Comparison of ENCODE assay signal across 30 cellular contexts in genomic region chr1:169053196-169053595, GRCh38.
"Had no signal": no experiment of that assay in that cellular context is flagged by ENCODE, and none has a peak within 500 bp of the region (broad histone marks: within the 10 kb centered on the region; RNA-seq: fewer than 3 reads in every experiment).

No MANE protein-coding gene starts in this region.

- H3K27me3 ChIP-seq: esophagus squamous epithelium, heart right ventricle, neutrophil, stomach, thyroid gland had no signal

- DNase-seq: effector memory CD8-positive, alpha-beta T cell; erythroblast; esophagus squamous epithelium; foreskin melanocyte; glutamatergic neuron; heart right ventricle; hypothalamus; immature natural killer cell; naive B cell; stimulated activated CD4-positive, alpha-beta T cell treated with anti-CD3 and anti-CD28 coated beads, Interleukin-12 subunit alpha, Interleukin-12 subunit beta, amount 100 ng/mL, for 4 hours; stimulated activated CD4-positive, alpha-beta T cell treated with anti-CD3 and anti-CD28 coated beads, Interleukin-1b, Interleukin-23, amount 100 ng/mL, for 48 hours; stimulated activated CD4-positive, alpha-beta T cell treated with anti-CD3 and anti-CD28 coated beads, Interleukin-4, amount 100 ng/mL, for 24 hours; stimulated activated naive CD4-positive, alpha-beta T cell treated with Interleukin-2 at 50 U/mL for 16 hours; stomach; thyroid gland had no signal

- H3K4me2 ChIP-seq: smooth muscle cell had no signal

- H3K36me3 Mint-ChIP-seq: memory B cell; naive B cell; natural killer cell treated with Interleukin-12 subunit alpha and Interleukin-12 subunit beta and Interleukin-15 and Interleukin-18, amount 100 ng/mL, for 72 hours; stimulated activated effector memory CD8-positive, alpha-beta T cell treated with anti-CD3 and anti-CD28 coated beads, Interleukin-12 subunit alpha, Interleukin-12 subunit beta, amount 100 ng/mL, for 72 hours; type B pancreatic cell had no signal

- H3K27ac Mint-ChIP-seq: effector memory CD8-positive, alpha-beta T cell; immature natural killer cell; memory B cell; natural killer cell treated with Interleukin-12 subunit alpha and Interleukin-12 subunit beta and Interleukin-15 and Interleukin-18, amount 100 ng/mL, for 72 hours; progenitor cell of endocrine pancreas; stimulated activated effector memory CD8-positive, alpha-beta T cell treated with anti-CD3 and anti-CD28 coated beads, Interleukin-12 subunit alpha, Interleukin-12 subunit beta, amount 100 ng/mL, for 72 hours; type B pancreatic cell had no signal

- H3K4me1 Mint-ChIP-seq: immature natural killer cell, memory B cell, naive B cell had no signal

- H3K9me3 Mint-ChIP-seq: effector memory CD8-positive, alpha-beta T cell; immature natural killer cell; memory B cell; neural crest cell; stimulated activated effector memory CD8-positive, alpha-beta T cell treated with anti-CD3 and anti-CD28 coated beads, Interleukin-12 subunit alpha, Interleukin-12 subunit beta, amount 100 ng/mL, for 72 hours; type B pancreatic cell had no signal

- FAIRE-seq: endometrium, keratinocyte had no signal

- H3K4me3 Mint-ChIP-seq: effector memory CD8-positive, alpha-beta T cell; immature natural killer cell; memory B cell; natural killer cell treated with Interleukin-12 subunit alpha and Interleukin-12 subunit beta and Interleukin-15 and Interleukin-18, amount 100 ng/mL, for 72 hours; neural crest cell; stimulated activated effector memory CD8-positive, alpha-beta T cell treated with anti-CD3 and anti-CD28 coated beads, Interleukin-12 subunit alpha, Interleukin-12 subunit beta, amount 100 ng/mL, for 72 hours had no signal

- H3K79me2 ChIP-seq: parathyroid adenoma had no signal

- H3K4me3 ChIP-seq: coronary artery, esophagus squamous epithelium, heart right ventricle, lung, smooth muscle cell, stomach, thyroid gland had no signal

- H3K27ac ChIP-seq: esophagus squamous epithelium, heart right ventricle, neutrophil, parathyroid adenoma, stomach, thyroid gland had no signal

- H3K27me3 Mint-ChIP-seq: progenitor cell of endocrine pancreas, type B pancreatic cell had no signal

- ATAC-seq: effector memory CD8-positive, alpha-beta T cell; left lobe of liver; natural killer cell treated with Interleukin-12 subunit alpha and Interleukin-12 subunit beta and Interleukin-15 and Interleukin-18, amount 100 ng/mL, for 72 hours; sciatic nerve; stimulated activated effector memory CD8-positive, alpha-beta T cell treated with anti-CD3 and anti-CD28 coated beads, Interleukin-12 subunit alpha, Interleukin-12 subunit beta, amount 100 ng/mL, for 72 hours had no signal

- H3K4me1 ChIP-seq: esophagus squamous epithelium, heart right ventricle, parathyroid adenoma had no signal

- H3K9me3 ChIP-seq: esophagus squamous epithelium, heart right ventricle, neutrophil, stomach, thyroid gland had no signal

- H3K36me3 ChIP-seq: esophagus squamous epithelium, heart right ventricle, neutrophil, stomach, thyroid gland had no signal

- H2AFZ ChIP-seq: parathyroid adenoma had no signal
